17 cellular contexts compared by ENCODE assay signal in the genomic region with DNA sequence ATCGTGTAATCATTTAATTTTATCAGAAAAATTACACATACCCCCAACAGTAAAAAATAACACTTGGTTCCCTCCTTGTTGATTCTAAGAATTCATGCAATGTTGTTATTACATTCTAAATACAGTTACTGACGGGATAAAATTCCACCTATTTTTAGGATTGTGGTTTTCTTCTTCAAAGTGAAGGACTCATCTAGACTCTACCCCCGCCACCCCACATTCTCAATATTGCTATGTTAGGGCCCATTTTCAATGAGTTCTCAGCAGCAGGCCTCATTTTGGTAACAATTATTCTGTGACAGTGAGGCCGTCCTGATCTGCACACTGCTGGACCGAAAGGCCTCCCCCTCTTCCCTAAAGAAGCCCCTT. TPM values are rescaled to one million over a fixed set of nuclear protein-coding genes. Genes with fewer than 3 reads are reported as not detected.
DNase-seq lines count a peak whose midpoint lies in the region; ATAC-seq, FAIRE-seq and TF ChIP-seq lines count a peak whose summit lies in the region.
"Had no signal": no experiment of that assay in that cellular context is flagged by ENCODE, and none has a peak within 500 bp of the region (broad histone marks: within the 10 kb centered on the region; RNA-seq: fewer than 3 reads in every experiment).

No MANE protein-coding gene starts in this region.

- no TSS peak for BruUV-seq in GM12878 (replicated peaks; lab: Mats Ljungman, UMichigan)

- peak overlapping the region; percentile 63 for H3K9ac ChIP-seq in GM12878 (ENCODE audit: control insufficient read depth, insufficient read depth, low read length)

- DNase-seq in stimulated activated CD4-positive, alpha-beta T cell treated with anti-CD3 and anti-CD28 coated beads, Interleukin-15, amount 100 ng/mL, for 24 hours = peak; percentile 44
- DNase-seq in stimulated activated CD4-positive, alpha-beta T cell treated with anti-CD3 and anti-CD28 coated beads, Interleukin-4, amount 100 ng/mL, for 1 hour = no peak
- DNase-seq in GM12865 (ENCODE audit: low read depth) (peak; percentile 49), GM12878 (ENCODE audit: low read depth, low spot score) (no peak), substantia nigra (lab: John Stamatoyannopoulos, UW) (no peak), upper lobe of left lung (no peak), HFFc6 (no peak)
- DNase-seq: DMS153, NCI-H1417 treated with DMSO at 0.1 percent for 48 hours, NCI-H69, OCI-M1, retina had no signal

- H3K4me3 Mint-ChIP-seq in HFFc6 = no peak overlapping the region
- H3K4me3 Mint-ChIP-seq: mesothelial cell of epicardium had no signal

- no peak for TF ChIP-seq RAD21 in GM12878 (IDR thresholded peaks at IDR 0.05; ENCODE audit: insufficient read depth, low read depth, low read length)

- H3K27ac Mint-ChIP-seq in HFFc6 = no peak overlapping the region
- H3K27ac Mint-ChIP-seq: mesothelial cell of epicardium had no signal

- RAD21 ChIA-PET in GM12878 (lab: Charles Lee; ENCODE audit: unreplicated experiment) = interaction anchor here (1.0 to 1.5 kb wide), 6 partner anchors 10 to 45 kb away, joined by 3 to 8 read pairs (median 4); a partner anchor contains a TSS

- TF ChIP-seq EP300 in GM12878 (IDR thresholded peaks at IDR 0.05; ENCODE audit: borderline replicate concordance in 1 of 2, control insufficient read depth in 1 of 2, low read depth in 2 of 2, low read length in 2 of 2) = no peak
- no peak for TF ChIP-seq EP300 in upper lobe of left lung (IDR thresholded peaks at IDR 0.05)

- H3K4me1 ChIP-seq in GM12878 (ENCODE audit: control insufficient read depth, insufficient read depth, low read length) (peaks cover 81% of the 10 kb centered on the region), upper lobe of left lung (peaks cover 36 to 72% (median 44%) of the 10 kb centered on the region in 4 donors)

- peaks cover 5 to 10% of the 10 kb centered on the region in 2 experiments for H3K36me3 ChIP-seq in GM12878 (ENCODE audit: control insufficient read depth in 2 of 2, insufficient read depth in 2 of 2, low read length in 1 of 2)
- no peaks in the 10 kb centered on the region for H3K36me3 ChIP-seq in upper lobe of left lung
- H3K36me3 ChIP-seq: esophagus muscularis mucosa, vagina had no signal

- intact Hi-C loops in GM12878 (cut with micrococcal nuclease; ENCODE audit: unreplicated experiment) = no loop called here

- peaks cover 18% of the 10 kb centered on the region for H3K4me1 Mint-ChIP-seq in HFFc6 (ENCODE audit: low read depth)

- H3K4me3 ChIP-seq in GM12865 (ENCODE audit: low read depth, low read length) (peak overlapping the region; percentile 13; the same call in 1 of the 2 replicates), GM12878 (no peak overlapping the region; the same call in 1 of the 2 replicates), upper lobe of left lung (no peak overlapping the region)
- H3K4me3 ChIP-seq: esophagus muscularis mucosa, vagina had no signal

- no peaks in the 10 kb centered on the region for H3K9me3 Mint-ChIP-seq in HFFc6

- H3K4me2 ChIP-seq in GM12878 (ENCODE audit: control insufficient read depth, insufficient read depth) = peak overlapping the region; percentile 95

- no peak overlapping the region for H2AFZ ChIP-seq in GM12878 (ENCODE audit: control insufficient read depth, low read depth, low read length)

- H4K20me1 ChIP-seq in GM12878 (ENCODE audit: control insufficient read depth, insufficient read depth) = no peaks in the 10 kb centered on the region

- TF ChIP-seq CTCF in GM12865 (IDR thresholded peaks at IDR 0.05; ENCODE audit: insufficient read depth, low read depth, low read length, missing control alignments) (no peak), GM12878 (IDR thresholded peaks at IDR 0.05 in 2 of 3, conservative IDR thresholded peaks at IDR 0.05 in 1 of 3; ENCODE audit: control insufficient read depth in 2 of 3, extremely low read depth in 1 of 3, insufficient read depth in 1 of 3, low read depth in 3 of 3, low read length in 3 of 3) (no peak), upper lobe of left lung (IDR thresholded peaks at IDR 0.05) (no peak), HFFc6 (IDR thresholded peaks at IDR 0.05) (no peak)

- H3K27me3 Mint-ChIP-seq in HFFc6 (ENCODE audit: insufficient read depth) = peaks cover 5% of the 10 kb centered on the region

- SMC1A ChIA-PET in GM12878 (lab: Charles Lee; ENCODE audit: uncharacterized antibody, unreplicated experiment) = interaction anchor here (0.7 to 2.0 kb wide), 11 partner anchors 9 to 121 kb away, joined by 3 to 9 read pairs (median 5); no protein-coding TSS in a partner anchor

- ATAC-seq in GM12878 (peak; percentile 13), upper lobe of left lung (ENCODE audit: low FRiP score in 2 of 2) (no peak)
- ATAC-seq: HepG2 had no signal

- CTCF ChIA-PET in GM12878 (lab: Yijun Ruan, JAX) = interaction anchor here (0.9 kb wide), 2 partner anchors 12 to 43 kb away, joined by 4 to 5 read pairs; no protein-coding TSS in a partner anchor

- in situ Hi-C loops in GM12878 (cut with MboI) = no loop called here

- H3K9me3 ChIP-seq in GM12878 (replicated peaks; ENCODE audit: control insufficient read depth, insufficient read depth, low read length) = peaks cover 5% of the 10 kb centered on the region
- peaks cover 0 to 7% (median 3%) of the 10 kb centered on the region in 4 donors for H3K9me3 ChIP-seq in upper lobe of left lung
- H3K9me3 ChIP-seq: vagina had no signal

- under 1% methylated on average over 5 of the region's 5 CpGs for WGBS in GM12878 (ENCODE audit: insufficient coverage, insufficient replicate concordance, low lambda C conversion rate, missing lambda C conversion rate)
- 72 to 77% methylated on average over 5 of the region's 5 CpGs for WGBS in upper lobe of left lung, 2 donors

- H3K36me3 Mint-ChIP-seq in HFFc6 (ENCODE audit: low read depth) = peaks cover 5% of the 10 kb centered on the region; the same call in 1 of the 2 replicates
- H3K36me3 Mint-ChIP-seq: mesothelial cell of epicardium had no signal

- H3K27ac ChIP-seq in GM12878 (ENCODE audit: control insufficient read depth, insufficient read depth) = peak overlapping the region; percentile 83
- H3K27ac ChIP-seq in substantia nigra (ENCODE audit: low read depth, low read length, poor library complexity, severe bottlenecking) = peak overlapping the region; percentile 45
- H3K27ac ChIP-seq in upper lobe of left lung = no peak overlapping the region
- H3K27ac ChIP-seq: esophagus muscularis mucosa, vagina had no signal

- TF ChIP-seq POLR2A in GM12878 (IDR thresholded peaks at IDR 0.05; ENCODE audit: low read depth, low read length) = no peak
- no peak for TF ChIP-seq POLR2A in upper lobe of left lung (IDR thresholded peaks at IDR 0.05)

- POLR2A ChIA-PET in GM12878 (lab: Charles Lee) = interaction anchor here (0.7 kb wide), 1 partner anchor 308 kb away, joined by 3 read pairs; no protein-coding TSS in a partner anchor

- no peak for FAIRE-seq in GM12878 (lab: Jason Lieb, UNC)
- FAIRE-seq: H1, HepG2 had no signal

- H3K27me3 ChIP-seq in GM12878 (replicated peaks in 1 of 2; ENCODE audit: control insufficient read depth in 2 of 2, insufficient read depth in 2 of 2, low read length in 1 of 2) = no peaks in the 10 kb centered on the region
- H3K27me3 ChIP-seq in upper lobe of left lung = no peaks in the 10 kb centered on the region
- H3K27me3 ChIP-seq: esophagus muscularis mucosa, vagina had no signal

- peaks cover 96% of the 10 kb centered on the region for H3K79me2 ChIP-seq in GM12878 (ENCODE audit: control insufficient read depth, insufficient read depth, low read length)

TF ChIP-seq in GM12878, 131 proteins besides CTCF, POLR2A, EP300 and RAD21 (continues in another document):
- TF ChIP-seq RUNX3 (IDR thresholded peaks at IDR 0.05; ENCODE audit: low read length) (peak; percentile 89), FOXM1 (IDR thresholded peaks at IDR 0.05; ENCODE audit: low read depth, low read length) (peak; percentile 85; the same call in 1 of the 2 replicates), GATAD2B (conservative IDR thresholded peaks at IDR 0.05; ENCODE audit: low read depth) (0 out of 2 replicates have a peak, but pooled peaks have one; percentile 1), MTA2 (IDR thresholded peaks at IDR 0.05; ENCODE audit: low read depth) (no peak), POU2F2 (IDR thresholded peaks at IDR 0.05; ENCODE audit: borderline replicate concordance, low read depth, low read length) (no peak), NFIC (IDR thresholded peaks at IDR 0.05; ENCODE audit: low read depth, low read length) (peak; percentile 98), ZBED1 (IDR thresholded peaks at IDR 0.05; ENCODE audit: borderline replicate concordance) (peak; percentile 42; the same call in 1 of the 2 replicates)
- TF ChIP-seq, protein P1, sequence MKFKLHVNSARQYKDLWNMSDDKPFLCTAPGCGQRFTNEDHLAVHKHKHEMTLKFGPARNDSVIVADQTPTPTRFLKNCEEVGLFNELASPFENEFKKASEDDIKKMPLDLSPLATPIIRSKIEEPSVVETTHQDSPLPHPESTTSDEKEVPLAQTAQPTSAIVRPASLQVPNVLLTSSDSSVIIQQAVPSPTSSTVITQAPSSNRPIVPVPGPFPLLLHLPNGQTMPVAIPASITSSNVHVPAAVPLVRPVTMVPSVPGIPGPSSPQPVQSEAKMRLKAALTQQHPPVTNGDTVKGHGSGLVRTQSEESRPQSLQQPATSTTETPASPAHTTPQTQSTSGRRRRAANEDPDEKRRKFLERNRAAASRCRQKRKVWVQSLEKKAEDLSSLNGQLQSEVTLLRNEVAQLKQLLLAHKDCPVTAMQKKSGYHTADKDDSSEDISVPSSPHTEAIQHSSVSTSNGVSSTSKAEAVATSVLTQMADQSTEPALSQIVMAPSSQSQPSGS (IDR thresholded peaks at IDR 0.05; ENCODE audit: low read length) = peak; percentile 68; the same call in 1 of the 2 replicates

RNA-seq across cellular contexts. Expression of a gene that starts 43.5 kb away (rescaled TPM):
- 138 and 148 TPM in 2 replicates for total RNA-seq in GM12878 (2013; cell fraction: nucleolus; rRNA removed)
- total RNA-seq in GM12878 (2014; rRNA removed) (79.5 and 82.6 TPM in 2 replicates), GM12878 (2014; rRNA removed; fragmentation: Illumina TruSeq; extraction: Trizol) (41.9 and 48.6 TPM in 2 replicates), GM12878 (2021) (108 and 114 TPM in 2 replicates), upper lobe of left lung (100 to 1,000 TPM in 2 of 6 donors, 10 to 100 TPM in 4; 42.8 to 177 (median 74.6) TPM)
- polyA plus RNA-seq in GM12878 (2011; ENCODE audit: low read depth) = 23.6 TPM
- polyA plus RNA-seq in GM12878 (2011; rRNA removed) (16.3 and 29.3 TPM in 2 replicates), GM12878 (2014; fragmentation: Illumina TruSeq; extraction: Trizol) (25.2 and 49.0 TPM in 2 replicates), GM12878 (2014; fragmentation: Nextera tagmentation; extraction: Ambion mirVana) (1 to 10 TPM; 2.6 to 6.7 TPM), GM12878 (2014; rRNA removed) (60.5 and 76.1 TPM in 2 replicates), GM12878 (2016; fragmentation: Nextera tagmentation; extraction: Ambion mirVana) (10 to 100 TPM; 17.7 to 22.1 TPM)
- polyA plus RNA-seq in GM12878 (2011; cell fraction: cytosol; rRNA removed) = 30.8 and 32.4 TPM in 2 replicates
- polyA plus RNA-seq in GM12878 (2011; cell fraction: nucleus; rRNA removed) = 74.6 and 90.7 TPM in 2 replicates
- 56.3 and 62.3 TPM in 2 replicates for polyA plus RNA-seq in GM12878 (2012)
- polyA minus RNA-seq in GM12878 (2011; rRNA and poly(A)+ RNA removed) = 42.1 and 65.5 TPM in 2 replicates
- 21.6 and 22.1 TPM in 2 replicates for polyA minus RNA-seq in GM12878 (2011; cell fraction: cytosol; rRNA and poly(A)+ RNA removed)
- polyA minus RNA-seq in GM12878 (2011; cell fraction: nucleus; rRNA and poly(A)+ RNA removed) = 31.8 and 50.9 TPM in 2 replicates
- 1 to 10 TPM; 1.8 to 4.1 (median 2.8) TPM for total RNA-seq in HFFc6 (2021; fragmentation: NEBNext Ultra II Directional; extraction: Animal tissue kit (Norgen Biotek cat#: 25700))

Comparison
In these comparisons a context has a peak if more than half of its experiments do, and no peak if none do; other contexts are left out.
1. DNase-seq: peak in stimulated activated CD4-positive, alpha-beta T cell treated with anti-CD3 and anti-CD28 coated beads, Interleukin-15, amount 100 ng/mL, for 24 hours (single experiment) and GM12865 (single experiment); none in stimulated activated CD4-positive, alpha-beta T cell treated with anti-CD3 and anti-CD28 coated beads, Interleukin-4, amount 100 ng/mL, for 1 hour (single experiment), GM12878 (single experiment), substantia nigra (0 of 49), upper lobe of left lung (0 of 2) and HFFc6 (single experiment).
2. H3K27ac ChIP-seq: peak in GM12878 (single experiment) and substantia nigra (single experiment); none in upper lobe of left lung (0 of 4).
3. RNA of a gene that starts 43.5 kb away (total RNA-seq): 41.9 to 148 TPM in GM12878 and 42.8 to 177 TPM in upper lobe of left lung; 1.8 to 4.1 TPM in HFFc6; every median in the first group is over 4 times any median in the second.